In genomic region chr7:107268593-107268992, GRCh38 we compare ENCODE assay signal across 22 cellular contexts.
"Had no signal": no experiment of that assay in that cellular context is flagged by ENCODE, and none has a peak within 500 bp of the region (broad histone marks: within the 10 kb centered on the region; RNA-seq: fewer than 3 reads in every experiment).

No MANE protein-coding gene starts in this region.

- DNase-seq: Karpas-422, KG1, MG63, NCI-H1092, NCI-H1105 treated with DMSO at 0.1 percent for 48 hours, NCI-H1436, NCI-H187, NCI-H2029, NCI-H2081 treated with DMSO at 0.1 percent for 48 hours, NCI-H2171, NCI-H226, NCI-H446, NCI-H510A, NCI-H524 treated with DMSO at 0.1 percent for 48 hours, NCI-H69, NCI-H774, Right ventricle myocardium superior, RPMI8226, SIG-M5 had no signal

- H3K9me3 ChIP-seq: MG63, SJSA1 had no signal

- H3K36me3 ChIP-seq: MG63, SJSA1 had no signal

- H3K4me1 ChIP-seq: SJSA1 had no signal

- H3K4me3 ChIP-seq: MG63, SJSA1, SK-N-MC had no signal

- FAIRE-seq: RCC 7860 had no signal

- H3K27ac ChIP-seq: SJSA1, SK-N-MC had no signal

- H3K27me3 ChIP-seq: MG63, SJSA1 had no signal
